15 cellular contexts compared by ENCODE assay signal in the genomic region with DNA sequence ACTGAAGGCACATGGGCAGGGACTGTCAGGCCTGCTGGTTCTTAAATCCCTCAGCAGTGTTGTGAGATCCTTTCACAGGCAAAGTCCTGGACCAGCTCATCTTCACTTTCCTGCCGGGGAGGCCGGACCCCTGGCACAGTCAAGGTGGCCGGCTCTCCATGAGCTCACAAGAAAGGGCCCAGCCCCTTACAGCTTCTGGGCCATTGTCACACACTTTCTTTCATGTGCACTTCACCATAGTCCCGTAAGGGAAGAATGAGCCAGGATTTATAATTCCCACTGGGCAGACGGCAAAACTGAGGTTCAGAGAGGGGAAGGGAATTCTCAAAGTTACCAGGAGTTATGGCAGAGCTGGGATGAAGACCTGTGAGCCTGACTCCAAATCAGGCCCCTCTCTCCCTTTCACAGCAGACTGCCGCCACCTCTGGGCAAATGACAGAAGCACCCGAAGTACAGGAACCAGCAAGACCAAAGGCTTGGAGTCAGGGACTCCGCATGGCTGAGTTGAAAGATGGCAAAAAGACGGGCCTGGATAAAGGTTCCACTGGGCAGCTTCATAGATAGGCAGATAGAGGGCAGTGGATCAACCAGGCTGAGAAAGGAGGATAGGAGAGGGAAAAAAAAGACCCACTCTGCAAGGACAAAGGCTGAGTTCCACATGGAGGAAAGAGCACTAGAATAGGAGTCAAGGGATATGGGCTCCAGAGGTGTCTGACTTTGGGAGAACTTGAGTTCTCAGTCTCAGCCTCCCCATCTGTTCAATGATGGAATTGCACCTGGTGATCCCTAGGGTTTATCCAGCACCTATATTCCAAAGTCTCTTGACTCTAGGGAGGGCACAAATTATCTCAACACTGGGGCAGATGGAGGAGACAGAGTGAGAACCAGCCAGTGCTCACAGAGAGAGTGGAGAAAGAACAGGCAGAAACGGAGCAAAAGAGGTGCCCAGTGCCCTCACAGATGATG.
A peak's percentile ranks its signal among the peaks of the same experiment; 100 is the strongest.
DNase-seq lines count a peak whose midpoint lies in the region; ATAC-seq and TF ChIP-seq lines count a peak whose summit lies in the region.
"Had no signal": no experiment of that assay in that cellular context is flagged by ENCODE, and none has a peak within 500 bp of the region (broad histone marks: within the 10 kb centered on the region; RNA-seq: fewer than 3 reads in every experiment).

No MANE protein-coding gene starts in this region.

- no peak overlapping the region for H3K9ac ChIP-seq in Loucy (ENCODE audit: low read depth, low read length, poor library complexity, severe bottlenecking)

- no peaks in the 10 kb centered on the region for H3K9me2 ChIP-seq in Loucy (replicated peaks; ENCODE audit: low read depth, low read length)

- peaks cover 6% of the 10 kb centered on the region for H3K4me1 Mint-ChIP-seq in nephron

- no peaks in the 10 kb centered on the region for H3K9me3 ChIP-seq in Loucy (ENCODE audit: insufficient read depth, low read depth, low read length)
- H3K9me3 ChIP-seq: A549, spleen had no signal

- DNase-seq in NCI-H146 (lab: John Stamatoyannopoulos, UW) = peak; percentile 32
- DNase-seq in NCI-H146 treated with DMSO at 0.1 percent for 48 hours (lab: John Stamatoyannopoulos, UW; ENCODE audit: unreplicated experiment) = no peak
- DNase-seq in cerebellar cortex (ENCODE audit: low spot score) = peak; percentile 5
- no peak for DNase-seq in anterior cingulate cortex (lab: John Stamatoyannopoulos, UW)
- no peak for DNase-seq in activated T-cell treated with anti-CD3 and anti-CD28 coated beads, Interleukin-2, amount 50 U/mL, for 48 hours
- DNase-seq: activated naive CD8-positive, alpha-beta T cell treated with anti-CD3 and anti-CD28 coated beads, Interleukin-2, amount 50 U/mL, for 24 hours; NK-92 treated with Interleukin-12 subunit alpha and Interleukin-12 subunit beta, amount 100 ng/mL, for 24 hours; spleen; WERI-Rb-1 had no signal

- H3K27ac Mint-ChIP-seq in nephron = no peak overlapping the region
- H3K27ac Mint-ChIP-seq: activated naive CD8-positive, alpha-beta T cell treated with anti-CD3 and anti-CD28 coated beads, Interleukin-2, amount 50 U/mL, for 24 hours; dendritic cell treated with granulocyte-macrophage colony-stimulating factor and Interleukin-4, amounts not matched to agents 40 ng/mL and 50 ng/mL, for 4 days had no signal

- H3K36me3 Mint-ChIP-seq in nephron (ENCODE audit: low read depth) = no peaks in the 10 kb centered on the region

- H3K4me2 ChIP-seq in Loucy (ENCODE audit: low read depth, low read length, poor library complexity, severe bottlenecking) = no peak overlapping the region
- H3K4me2 ChIP-seq: A549 had no signal

- H2AFZ ChIP-seq in Loucy (ENCODE audit: low read length) = no peak overlapping the region

- H3K4me3 ChIP-seq in Loucy (ENCODE audit: low read length, poor library complexity, severe bottlenecking) = no peak overlapping the region
- H3K4me3 ChIP-seq: A549, SK-N-MC, spleen had no signal

- no peaks in the 10 kb centered on the region for H3K36me3 ChIP-seq in Loucy (ENCODE audit: insufficient read depth, low read length)

- peaks cover 12% of the 10 kb centered on the region for H3K4me1 ChIP-seq in Loucy (ENCODE audit: insufficient read depth, low read length, poor library complexity, severe bottlenecking)

- H4K20me1 ChIP-seq in Loucy (ENCODE audit: insufficient read depth, low read length, poor library complexity, severe bottlenecking) = no peaks in the 10 kb centered on the region

- no peak overlapping the region for H3K4me3 Mint-ChIP-seq in nephron
- H3K4me3 Mint-ChIP-seq: activated naive CD8-positive, alpha-beta T cell treated with anti-CD3 and anti-CD28 coated beads, Interleukin-2, amount 50 U/mL, for 24 hours; dendritic cell treated with granulocyte-macrophage colony-stimulating factor and Interleukin-4, amounts not matched to agents 40 ng/mL and 50 ng/mL, for 4 days had no signal

- H3K9me3 Mint-ChIP-seq in nephron = no peaks in the 10 kb centered on the region
- H3K9me3 Mint-ChIP-seq: activated naive CD8-positive, alpha-beta T cell treated with anti-CD3 and anti-CD28 coated beads, Interleukin-2, amount 50 U/mL, for 24 hours; dendritic cell treated with granulocyte-macrophage colony-stimulating factor and Interleukin-4, amounts not matched to agents 40 ng/mL and 50 ng/mL, for 4 days had no signal

- ATAC-seq in HG03196 (IDR thresholded peaks at IDR 0.05; ENCODE audit: unreplicated experiment) = no peak
- ATAC-seq: activated naive CD8-positive, alpha-beta T cell treated with anti-CD3 and anti-CD28 coated beads, Interleukin-2, amount 50 U/mL, for 24 hours had no signal

- no peaks in the 10 kb centered on the region for H3F3A ChIP-seq in Loucy (ENCODE audit: low read depth)

- H3K79me2 ChIP-seq in Loucy (ENCODE audit: insufficient read depth, low read length) = no peaks in the 10 kb centered on the region

- peaks cover 61% of the 10 kb centered on the region for H3K27me3 Mint-ChIP-seq in nephron (ENCODE audit: low read depth)

- TF ChIP-seq CTCF in Loucy (conservative IDR thresholded peaks at IDR 0.05; ENCODE audit: low read length) (peak; percentile 44), nephron (IDR thresholded peaks at IDR 0.05; ENCODE audit: unreplicated experiment in 3 of 3) (peak; percentile 9 to 22 (median 10))

- H3K27me3 ChIP-seq in Loucy (ENCODE audit: insufficient read depth, low read length, poor library complexity, severe bottlenecking) = no peaks in the 10 kb centered on the region

Comparison
In these comparisons a context has a peak if more than half of its experiments do, and no peak if none do; other contexts are left out.
1. DNase-seq: peak in NCI-H146 (single experiment) and cerebellar cortex (single experiment); none in NCI-H146 treated with DMSO at 0.1 percent for 48 hours (single experiment), anterior cingulate cortex (0 of 58) and activated T-cell treated with anti-CD3 and anti-CD28 coated beads, Interleukin-2, amount 50 U/mL, for 48 hours (0 of 2).